8 cellular contexts compared by ENCODE assay signal in genomic region chr15:44853304-44853950, GRCh38.
A peak's percentile ranks its signal among the peaks of the same experiment; 100 is the strongest.
DNase-seq lines count a peak whose midpoint lies in the region; ATAC-seq and TF ChIP-seq lines count a peak whose summit lies in the region.
"Not testable (repeated sequence)": the region's sequence is repeated elsewhere in the genome, so short reads cannot be mapped to it uniquely, and the experiment has no call there.

No MANE protein-coding gene starts in this region.

- not testable (repeated sequence) for H2AFZ ChIP-seq in KMS-11 (ENCODE audit: low read depth); PC-3 (ENCODE audit: low read length)

- H3K4me3 Mint-ChIP-seq in activated CD8-positive, alpha-beta memory T cell treated with anti-CD3 and anti-CD28 coated beads, Interleukin-2, amount 10 ng/mL, durations not matched to agents 7 days and 5 days: peak overlapping the region; percentile 36
- not testable (repeated sequence) for H3K4me3 Mint-ChIP-seq in endothelial cell (ENCODE audit: unreplicated experiment)

- H3K36me3 Mint-ChIP-seq in activated CD8-positive, alpha-beta memory T cell treated with anti-CD3 and anti-CD28 coated beads, Interleukin-2, amount 10 ng/mL, durations not matched to agents 7 days and 5 days; endothelial cell (ENCODE audit: low read depth, unreplicated experiment): not testable (repeated sequence)

- CTCF ChIA-PET in PC-3 (lab: Charles Lee): interaction anchor here (0.5 to 1.0 kb wide), 3 partner anchors 169 to 265 kb away, joined by 3 to 5 read pairs (median 5); no protein-coding TSS in a partner anchor
- CTCF ChIA-PET in activated CD8-positive, alpha-beta memory T cell treated with anti-CD3 and anti-CD28 coated beads, Interleukin-2, amount 10 ng/mL, durations not matched to agents 7 days and 5 days (lab: Charles Lee): interaction anchor here (0.7 to 3.2 kb wide), 21 partner anchors 9 to 293 kb away, joined by 3 to 21 read pairs (median 3); no protein-coding TSS in a partner anchor

- H3K27me3 ChIP-seq in KMS-11 (ENCODE audit: insufficient read depth, low read depth); PC-3 (ENCODE audit: low read length): not testable (repeated sequence)

- not testable (repeated sequence) for H3K27me3 Mint-ChIP-seq in activated CD8-positive, alpha-beta memory T cell treated with anti-CD3 and anti-CD28 coated beads, Interleukin-2, amount 10 ng/mL, durations not matched to agents 7 days and 5 days; endothelial cell (ENCODE audit: unreplicated experiment)

- not testable (repeated sequence) for H3K79me2 ChIP-seq in KMS-11 (ENCODE audit: insufficient read depth, low read depth); PC-3 (ENCODE audit: low read length)

- not testable (repeated sequence) for H3K4me1 Mint-ChIP-seq in activated CD8-positive, alpha-beta memory T cell treated with anti-CD3 and anti-CD28 coated beads, Interleukin-2, amount 10 ng/mL, durations not matched to agents 7 days and 5 days
- H3K4me1 Mint-ChIP-seq in endothelial cell (ENCODE audit: unreplicated experiment): peaks cover 16% of the 10 kb centered on the region

- H3K9me2 ChIP-seq in PC-3 (replicated peaks; ENCODE audit: low read length): not testable (repeated sequence)

- not testable (repeated sequence) for BruUV-seq in PC-3 (replicated peaks; lab: Mats Ljungman, UMichigan)

- H3K27ac ChIP-seq in KMS-11; PC-3 (ENCODE audit: low read length): not testable (repeated sequence)

- not testable (repeated sequence) for H3K9me3 Mint-ChIP-seq in activated CD8-positive, alpha-beta memory T cell treated with anti-CD3 and anti-CD28 coated beads, Interleukin-2, amount 10 ng/mL, durations not matched to agents 7 days and 5 days (ENCODE audit: low read depth); endothelial cell (ENCODE audit: unreplicated experiment)

- not testable (repeated sequence) for H3K4me1 ChIP-seq in KMS-11 (ENCODE audit: low read depth, poor library complexity, severe bottlenecking); PC-3 (ENCODE audit: insufficient read depth, low read length); mucosa of descending colon (ENCODE audit: low read depth)

- H3K4me3 ChIP-seq in KMS-11 (IDR thresholded peaks at IDR 0.05; ENCODE audit: insufficient read depth, low read depth, low read length); PC-3 (ENCODE audit: low read length); mucosa of descending colon: not testable (repeated sequence)

- not testable (repeated sequence) for H3K27ac Mint-ChIP-seq in activated CD8-positive, alpha-beta memory T cell treated with anti-CD3 and anti-CD28 coated beads, Interleukin-2, amount 10 ng/mL, durations not matched to agents 7 days and 5 days; endothelial cell (ENCODE audit: unreplicated experiment)

- POLR2A ChIA-PET in PC-3 (lab: Charles Lee; ENCODE audit: unreplicated experiment): not testable (repeated sequence)

- not testable (repeated sequence) for H3K4me2 ChIP-seq in KMS-11
- H3K4me2 ChIP-seq in PC-3 (ENCODE audit: low read length): peak overlapping the region; percentile 35; the same call in 1 of the 2 replicates

- not testable (repeated sequence) for H4K20me1 ChIP-seq in KMS-11 (ENCODE audit: insufficient read depth); PC-3 (ENCODE audit: low read length)

- DNase-seq in COLO668 (lab: John Stamatoyannopoulos, UW; ENCODE audit: unreplicated experiment) (peak; percentile 78), PC-3 (peak; percentile 86), endothelial cell (ENCODE audit: low spot score) (peak; percentile 81), mucosa of descending colon (peak; percentile 65 to 72 (median 70))
- DNase-seq in activated CD8-positive, alpha-beta memory T cell treated with anti-CD3 and anti-CD28 coated beads, Interleukin-2, amount 10 ng/mL, durations not matched to agents 7 days and 5 days: peak; percentile 78
- peak; percentile 10 to 29 for DNase-seq in stimulated activated CD8-positive, alpha-beta memory T cell treated with anti-CD3 and anti-CD28 coated beads, Interleukin-4, amount 100 ng/mL, for 1 hour (ENCODE audit: low read depth in 2 of 2, low spot score in 1 of 2)

- H3K36me3 ChIP-seq in KMS-11 (ENCODE audit: insufficient read depth); PC-3 (ENCODE audit: low read depth, low read length); mucosa of descending colon (ENCODE audit: low read depth): not testable (repeated sequence)

- not testable (repeated sequence) for H3K9ac ChIP-seq in KMS-11; PC-3 (ENCODE audit: low read length)

- H3K9me3 ChIP-seq in PC-3 (ENCODE audit: low read length); mucosa of descending colon: not testable (repeated sequence)

- ATAC-seq in GM19467 (IDR thresholded peaks at IDR 0.05; ENCODE audit: unreplicated experiment) (peak; percentile 91), PC-3 (peak; percentile 97), mucosa of descending colon (peak; percentile 98)
- ATAC-seq in activated CD8-positive, alpha-beta memory T cell treated with anti-CD3 and anti-CD28 coated beads, Interleukin-2, amount 10 ng/mL, durations not matched to agents 7 days and 5 days: peak; percentile 89

- peak; percentile 75 for TF ChIP-seq CTCF in KMS-11 (conservative IDR thresholded peaks at IDR 0.05; ENCODE audit: low read depth, low read length)
- TF ChIP-seq CTCF in PC-3 (conservative IDR thresholded peaks at IDR 0.05; ENCODE audit: low read depth, low read length): peak; percentile 80
- TF ChIP-seq CTCF in endothelial cell (IDR thresholded peaks at IDR 0.05; ENCODE audit: unreplicated experiment): peak; percentile 71
- peak; percentile 71 for TF ChIP-seq CTCF in mucosa of descending colon (IDR thresholded peaks at IDR 0.05)

- not testable (repeated sequence) for H3F3A ChIP-seq in PC-3 (ENCODE audit: low read length, unreplicated experiment)

- intact Hi-C loops in PC-3 (cut with micrococcal nuclease): loop anchor here (5.0 kb wide), 2 partner anchors 69 to 184 kb away; no protein-coding TSS in a partner anchor
- intact Hi-C loops in mucosa of descending colon (cut with DNase I, micrococcal nuclease): not testable (repeated sequence)

Comparison
In these comparisons a context has a peak if more than half of its experiments do, and no peak if none do; other contexts are left out.
1. DNase-seq: peak in every context shown above with its lines; median percentile 86 in PC-3; 81 in endothelial cell; 78 in COLO668; 78 in activated CD8-positive, alpha-beta memory T cell treated with anti-CD3 and anti-CD28 coated beads, Interleukin-2, amount 10 ng/mL, durations not matched to agents 7 days and 5 days; 70 in mucosa of descending colon; 20 in stimulated activated CD8-positive, alpha-beta memory T cell treated with anti-CD3 and anti-CD28 coated beads, Interleukin-4, amount 100 ng/mL, for 1 hour.